19 cellular contexts compared by ENCODE assay signal in the genomic region with DNA sequence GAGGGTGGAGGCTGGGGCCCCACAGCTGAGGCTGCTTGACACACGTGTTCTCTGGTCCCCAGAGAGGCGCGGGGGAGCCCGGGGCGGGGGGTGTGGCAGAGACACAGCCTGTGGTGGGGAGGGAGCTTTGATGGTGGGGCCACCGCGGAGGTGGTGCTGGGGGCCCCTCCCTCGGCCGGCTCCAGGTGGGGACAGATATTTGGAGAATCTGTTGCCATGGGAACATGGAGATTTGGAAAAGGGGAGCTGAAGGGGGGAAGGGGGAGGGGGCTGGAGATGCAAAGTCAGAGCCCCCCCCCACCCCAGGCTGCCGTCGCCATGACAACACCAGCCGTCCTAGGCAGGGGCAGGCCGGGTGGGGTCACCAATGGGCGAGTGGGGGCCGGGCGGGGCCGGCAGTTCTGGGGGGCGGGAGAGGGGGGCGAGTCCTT. TPM values are rescaled to one million over a fixed set of nuclear protein-coding genes. Genes with fewer than 3 reads are reported as not detected.
A peak's percentile ranks its signal among the peaks of the same experiment; 100 is the strongest.
DNase-seq lines count a peak whose midpoint lies in the region; ATAC-seq and TF ChIP-seq lines count a peak whose summit lies in the region.
"Had no signal": no experiment of that assay in that cellular context is flagged by ENCODE, and none has a peak within 500 bp of the region (broad histone marks: within the 10 kb centered on the region; RNA-seq: fewer than 3 reads in every experiment).

No MANE protein-coding gene starts in this region.

- no peak overlapping the region for H3K4me3 Mint-ChIP-seq in CD8-positive, alpha-beta T cell

- peak in 2 of 7 experiments; percentile 58 to 67 for DNase-seq in CD8-positive, alpha-beta T cell
- DNase-seq in H7 (peak; percentile 87), GM20000 (ENCODE audit: low spot score) (no peak), HUDEP-2 (lab: John Stamatoyannopoulos, UW; ENCODE audit: unreplicated experiment in 76 of 76) (no peak), DMS53 (lab: John Stamatoyannopoulos, UW) (no peak)
- DNase-seq: activated T-cell treated with anti-CD3 and anti-CD28 coated beads for 4 hours; C1 segment of cervical spinal cord; central memory CD4-positive, alpha-beta T cell; mammary epithelial cell; NCI-H2081 treated with DMSO at 0.1 percent for 48 hours; RPMI8226; stimulated activated CD4-positive, alpha-beta T cell treated with anti-CD3 and anti-CD28 coated beads, Interleukin-4, amount 100 ng/mL, for 24 hours; tibial artery had no signal

- TF ChIP-seq CTCF in CD8-positive, alpha-beta T cell (IDR thresholded peaks at IDR 0.05): no peak
- TF ChIP-seq CTCF in GM20000 (IDR thresholded peaks at IDR 0.05; ENCODE audit: extremely low read depth, missing control alignments): no peak

- CTCF ChIA-PET in CD8-positive, alpha-beta T cell (lab: Charles Lee): interaction anchor here (1.1 to 3.2 kb wide), 5 partner anchors 10 to 140 kb away, joined by 3 to 27 read pairs (median 8); partner anchors contain the start of gene MYADM

- H3K4me3 ChIP-seq in CD8-positive, alpha-beta T cell (ENCODE audit: low read depth, low read length): no peak overlapping the region
- H3K4me3 ChIP-seq in H7 (ENCODE audit: insufficient read depth, low read depth, low read length) (peak overlapping the region; percentile 55; the same call in 1 of the 2 replicates), iPS-20b (ENCODE audit: low read length) (peak overlapping the region; percentile 68; the same call in 1 of the 2 replicates)
- H3K4me3 ChIP-seq: tibial artery had no signal

- peaks cover 18% of the 10 kb centered on the region for H3K4me1 Mint-ChIP-seq in CD8-positive, alpha-beta T cell (ENCODE audit: low read depth)

- no peak overlapping the region for H3K9ac ChIP-seq in iPS-20b (ENCODE audit: low read depth, low read length)

- H3K9me3 ChIP-seq in CD8-positive, alpha-beta T cell (ENCODE audit: low read length): no peaks in the 10 kb centered on the region
- no peaks in the 10 kb centered on the region for H3K9me3 ChIP-seq in iPS-20b (ENCODE audit: insufficient read depth, low read depth, low read length)
- H3K9me3 ChIP-seq: tibial artery had no signal

- peaks cover 43% of the 10 kb centered on the region for H3K4me1 ChIP-seq in CD8-positive, alpha-beta T cell (ENCODE audit: insufficient read depth, low read length)
- peaks cover 24% of the 10 kb centered on the region for H3K4me1 ChIP-seq in iPS-20b (ENCODE audit: insufficient read depth, low read length)

- no peaks in the 10 kb centered on the region for H3K9me3 Mint-ChIP-seq in CD8-positive, alpha-beta T cell

- POLR2A ChIA-PET in CD8-positive, alpha-beta T cell (lab: Charles Lee): no interaction called here

- peaks cover 17% of the 10 kb centered on the region for H3K27me3 Mint-ChIP-seq in CD8-positive, alpha-beta T cell (ENCODE audit: low read depth)

- ATAC-seq in CD8-positive, alpha-beta T cell: peak; percentile 11

- no peaks in the 10 kb centered on the region for H3K36me3 Mint-ChIP-seq in CD8-positive, alpha-beta T cell

- H3K27ac ChIP-seq in CD8-positive, alpha-beta T cell (ENCODE audit: low read depth, low read length): no peak overlapping the region
- H3K27ac ChIP-seq in angular gyrus (ENCODE audit: low read depth, low read length) (peak overlapping the region; percentile 26), iPS-20b (ENCODE audit: low read length) (no peak overlapping the region)
- H3K27ac ChIP-seq: tibial artery had no signal

- H3K27me3 ChIP-seq in CD8-positive, alpha-beta T cell (ENCODE audit: insufficient read depth, low read length): peaks cover 36% of the 10 kb centered on the region
- peaks cover 26% of the 10 kb centered on the region for H3K27me3 ChIP-seq in H7 (ENCODE audit: control insufficient read depth, insufficient read depth, low read length)
- peaks cover 52% of the 10 kb centered on the region for H3K27me3 ChIP-seq in iPS-20b (ENCODE audit: insufficient read depth, low read length)

- no peaks in the 10 kb centered on the region for H3K36me3 ChIP-seq in CD8-positive, alpha-beta T cell (ENCODE audit: insufficient read depth, low read length)
- no peaks in the 10 kb centered on the region for H3K36me3 ChIP-seq in H7 (replicated peaks; ENCODE audit: control insufficient read depth, insufficient read depth, low read length)
- H3K36me3 ChIP-seq in iPS-20b (ENCODE audit: insufficient read depth, low read depth, low read length): no peaks in the 10 kb centered on the region
- H3K36me3 ChIP-seq: tibial artery had no signal

- H3K27ac Mint-ChIP-seq in CD8-positive, alpha-beta T cell: no peak overlapping the region

- intact Hi-C loops in CD8-positive, alpha-beta T cell (cut with DNase I, micrococcal nuclease): no loop called here

RNA-seq across cellular contexts. Expression of gene PRKCG, which starts 1.2 kb away (rescaled TPM):
- 1 to 10 TPM in 1 of 2 experiments, under 1 TPM in 1; 0.28 to 1.1 TPM for total RNA-seq in CD8-positive, alpha-beta T cell
- total RNA-seq in H7 (2014; rRNA removed; shearing (Covaris generic)): 1.1 and 1.7 TPM in 2 replicates
- total RNA-seq: Daoy, endothelial cell of umbilical vein, mammary epithelial cell had no signal

RNA-seq across cellular contexts. Expression of gene MYADM, which starts 15.6 kb away (rescaled TPM):
- 100 to 1,000 TPM; 241 to 251 TPM for total RNA-seq in CD8-positive, alpha-beta T cell
- total RNA-seq in H7 (2014; rRNA removed; shearing (Covaris generic)): 37.5 and 44.9 TPM in 2 replicates

RNA-seq across cellular contexts. Expression of gene CACNG7, which starts 25.8 kb away (rescaled TPM):
- not detected for total RNA-seq in CD8-positive, alpha-beta T cell
- total RNA-seq in H7 (2014; rRNA removed; shearing (Covaris generic)): 3.8 and 4.5 TPM in 2 replicates
- total RNA-seq: mammary epithelial cell; osteocyte; T-helper 1 cell treated with Interleukin-12 subunit alpha and Interleukin-12 subunit beta and Interleukin-4 antibody, amounts not matched to agents 30 ng/mL and 1 ng/mL, for 36 hours had no signal

RNA-seq across cellular contexts. Expression of gene NLRP12, which starts 59.1 kb away (rescaled TPM):
- not detected for total RNA-seq in CD8-positive, alpha-beta T cell
- 12.7 and 16.1 TPM in 2 replicates for total RNA-seq in H7 (2014; rRNA removed; shearing (Covaris generic))
- total RNA-seq: Daoy; mammary epithelial cell; osteocyte; T-helper 1 cell treated with Interleukin-12 subunit alpha and Interleukin-12 subunit beta and Interleukin-4 antibody, amounts not matched to agents 30 ng/mL and 1 ng/mL, for 36 hours had no signal
